1 cellular context compared by ENCODE assay signal in genomic region chr16:2756288-2757015, GRCh38.
TF ChIP-seq lines count a peak whose summit lies in the region.

No MANE protein-coding gene starts in this region.

TF ChIP-seq in HEK293T, 16 proteins besides CTCF, POLR2A, EP300 and RAD21:
- TF ChIP-seq L3MBTL2 (conservative IDR thresholded peaks at IDR 0.05) = no peak
- no peak for TF ChIP-seq LEF1 (IDR thresholded peaks at IDR 0.05; ENCODE audit: borderline replicate concordance)
- no peak for TF ChIP-seq SUZ12 (IDR thresholded peaks at IDR 0.05)
- TF ChIP-seq CTBP1 (IDR thresholded peaks at IDR 0.05; ENCODE audit: borderline replicate concordance) = no peak
- TF ChIP-seq SP1 (IDR thresholded peaks at IDR 0.05) = no peak
- TF ChIP-seq ELF4 (IDR thresholded peaks at IDR 0.05) = no peak
- no peak for TF ChIP-seq PKNOX1 (IDR thresholded peaks at IDR 0.05)
- TF ChIP-seq ARNT (IDR thresholded peaks at IDR 0.05) = no peak
